Comparison of ENCODE assay signal across 30 cellular contexts in the genomic region with DNA sequence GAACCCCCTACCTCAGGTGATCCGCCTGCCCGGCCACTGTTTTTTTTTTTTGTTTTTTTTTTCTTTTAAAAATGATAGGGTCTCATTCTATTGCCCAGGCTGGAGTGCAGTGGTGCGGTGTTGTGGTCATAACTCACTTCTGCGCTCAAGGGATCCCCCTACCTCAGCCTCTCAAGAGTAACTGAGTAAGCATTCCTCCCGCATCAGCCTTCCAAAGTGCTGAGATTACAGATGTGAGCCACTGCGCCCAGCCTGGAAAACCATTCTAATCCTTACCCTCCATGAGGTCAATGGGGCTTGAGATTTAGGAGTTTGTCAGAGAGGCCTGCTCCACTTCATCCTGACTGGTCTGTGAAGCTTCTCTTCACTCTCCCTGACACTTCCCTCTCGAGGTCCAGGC.
"Had no signal": no experiment of that assay in that cellular context is flagged by ENCODE, and none has a peak within 500 bp of the region (broad histone marks: within the 10 kb centered on the region; RNA-seq: fewer than 3 reads in every experiment).

No MANE protein-coding gene starts in this region.

- H3K79me2 ChIP-seq: hepatocyte had no signal

- H3K9me3 ChIP-seq: adrenal gland, body of pancreas, gastrocnemius medialis, ovary, upper lobe of left lung, vagina had no signal

- H3K36me3 ChIP-seq: adrenal gland, gastrocnemius medialis, ovary, upper lobe of left lung, vagina had no signal

- H3K4me2 ChIP-seq: hepatocyte had no signal

- H3K4me1 ChIP-seq: adrenal gland, body of pancreas, gastrocnemius medialis, vagina had no signal

- H3K27me3 ChIP-seq: adrenal gland, body of pancreas, gastrocnemius medialis, hepatocyte, ovary, upper lobe of left lung, vagina had no signal

- H3K27ac ChIP-seq: adrenal gland, body of pancreas, gastrocnemius medialis, hepatocyte, ovary, skin epidermis, upper lobe of left lung, vagina had no signal

- H3K4me3 ChIP-seq: adrenal gland, body of pancreas, gastrocnemius medialis, hepatocyte, ovary, skin epidermis, upper lobe of left lung, vagina had no signal

- DNase-seq: activated CD4-positive, alpha-beta memory T cell treated with anti-CD3 and anti-CD28 coated beads for 36 hours; activated CD4-positive, alpha-beta T cell treated with anti-CD3 and anti-CD28 coated beads, Interleukin-2, amount 10 ng/mL, durations not matched to agents 24 days and 14 days; activated CD4-positive, CD25-positive, alpha-beta regulatory T cell treated with anti-CD3 and anti-CD28 coated beads, Interleukin-2, amount 50 U/mL, for 72 hours; activated CD8-positive, alpha-beta memory T cell treated with anti-CD3 and anti-CD28 coated beads, Interleukin-2, amount 50 U/mL, for 4 hours; activated effector memory CD4-positive, alpha-beta T cell treated with anti-CD3 and anti-CD28 coated beads, Interleukin-2, amount 50 U/mL, for 16 hours; activated naive CD4-positive, alpha-beta T cell treated with anti-CD3 and anti-CD28 coated beads for 36 hours; activated naive CD8-positive, alpha-beta T cell treated with anti-CD3 and anti-CD28 coated beads for 36 hours; activated T-cell treated with anti-CD3 and anti-CD28 coated beads, Interleukin-2, amount 50 U/mL, for 1 hour; adrenal gland; aorta; body of pancreas; cerebellar nuclear complex; cortex of kidney; effector memory CD8-positive, alpha-beta T cell; erythroblast; gastrocnemius medialis; left colon; mammary epithelial cell; naive B cell; ovary; stimulated activated CD4-positive, alpha-beta T cell treated with anti-CD3 and anti-CD28 coated beads, Interleukin-12 subunit alpha, Interleukin-12 subunit beta, amount 100 ng/mL, for 4 hours; stimulated activated CD4-positive, alpha-beta T cell treated with anti-CD3 and anti-CD28 coated beads, Interleukin-4, amount 100 ng/mL, for 1 hour; stimulated activated naive CD8-positive, alpha-beta T cell treated with anti-CD3 and anti-CD28 coated beads, Interleukin-15, amount 100 ng/mL, for 72 hours; substantia nigra; upper lobe of left lung had no signal

- H2AFZ ChIP-seq: hepatocyte had no signal

- ATAC-seq: body of pancreas; effector memory CD8-positive, alpha-beta T cell; gastrocnemius medialis; left colon; sciatic nerve; stimulated activated naive CD8-positive, alpha-beta T cell treated with anti-CD3 and anti-CD28 coated beads, Interleukin-15, amount 100 ng/mL, for 72 hours had no signal

- FAIRE-seq: keratinocyte had no signal
